In genomic region chr3:49799761-49800160, GRCh38 we compare ENCODE assay signal across 12 cellular contexts. TPM values are rescaled to one million over a fixed set of nuclear protein-coding genes. Genes with fewer than 3 reads are reported as not detected.
DNase-seq lines count a peak whose midpoint lies in the region; ATAC-seq and TF ChIP-seq lines count a peak whose summit lies in the region.
"Had no signal": no experiment of that assay in that cellular context is flagged by ENCODE, and none has a peak within 500 bp of the region (broad histone marks: within the 10 kb centered on the region; RNA-seq: fewer than 3 reads in every experiment).

Gene CDHR4, minus strand, starts transcription at chr3:49799873. Its CDS starts 61 bp downstream, at chr3:49799812.

- no peak for TF ChIP-seq CTCF in epithelial cell of esophagus (IDR thresholded peaks at IDR 0.05; ENCODE audit: insufficient read depth, low read depth, low read length, missing control alignments)
- no peak for TF ChIP-seq CTCF in psoas muscle (IDR thresholded peaks at IDR 0.05)
- TF ChIP-seq CTCF in nephron progenitor cell (IDR thresholded peaks at IDR 0.05) = no peak

- H3K4me3 ChIP-seq in epithelial cell of esophagus (ENCODE audit: low read length) (no peak within 1 kb of the TSS), psoas muscle (no peak within 1 kb of the TSS)
- H3K4me3 ChIP-seq: upper lobe of left lung had no signal

- no peak within 1 kb of the TSS for H3K27ac Mint-ChIP-seq in nephron progenitor cell
- H3K27ac Mint-ChIP-seq: activated T-helper 1 cell treated with anti-CD3 and anti-CD28 coated beads, Interleukin-12 subunit alpha, Interleukin-12 subunit beta, Interleukin-2, Interleukin-4 antibody, amounts not matched to agents 30 ng/mL and 10 ng/mL and 1 ng/mL, durations not matched to agents 14 hours and 24 hours and 36 hours had no signal

- H3K4me3 Mint-ChIP-seq in nephron progenitor cell = no peak within 1 kb of the TSS
- H3K4me3 Mint-ChIP-seq: activated T-helper 1 cell treated with anti-CD3 and anti-CD28 coated beads, Interleukin-12 subunit alpha, Interleukin-12 subunit beta, Interleukin-2, Interleukin-4 antibody, amounts not matched to agents 30 ng/mL and 10 ng/mL and 1 ng/mL, durations not matched to agents 14 hours and 24 hours and 36 hours had no signal

- intact Hi-C loops in psoas muscle (cut with DNase I) = loop anchor here (5.0 kb wide), 1 partner anchor 108 kb away; no protein-coding TSS in a partner anchor

- H3K36me3 ChIP-seq in psoas muscle (ENCODE audit: insufficient read depth in 1 of 2, low read depth in 1 of 2) = peaks cover 0 to 5% of the 10 kb centered on the region in 2 donors
- H3K36me3 ChIP-seq: neutrophil, upper lobe of left lung had no signal

- no peaks in the 10 kb centered on the region for H3K27me3 ChIP-seq in psoas muscle (ENCODE audit: insufficient read depth in 3 of 3, low read length in 2 of 3)
- H3K27me3 ChIP-seq: upper lobe of left lung had no signal

- ATAC-seq in psoas muscle = no peak

- WGBS in psoas muscle, 3 donors = 50 to 58% (median 54%) methylated on average over 4 of the region's 4 CpGs

- peaks cover 33% of the 10 kb centered on the region for H3K27me3 Mint-ChIP-seq in nephron progenitor cell (ENCODE audit: low read depth, poor library complexity)

- H3K4me1 Mint-ChIP-seq in nephron progenitor cell = peaks cover 33% of the 10 kb centered on the region

- H3K9me3 Mint-ChIP-seq in nephron progenitor cell = no peaks in the 10 kb centered on the region
- H3K9me3 Mint-ChIP-seq: activated T-helper 1 cell treated with anti-CD3 and anti-CD28 coated beads, Interleukin-12 subunit alpha, Interleukin-12 subunit beta, Interleukin-2, Interleukin-4 antibody, amounts not matched to agents 30 ng/mL and 10 ng/mL and 1 ng/mL, durations not matched to agents 14 hours and 24 hours and 36 hours had no signal

- H3K4me1 ChIP-seq in psoas muscle = peaks cover 10% of the 10 kb centered on the region

- H3K27ac ChIP-seq in psoas muscle = no peak within 1 kb of the TSS
- H3K27ac ChIP-seq: neutrophil, upper lobe of left lung had no signal

- DNase-seq in GM03348 (ENCODE audit: low spot score) = peak; percentile 88
- peak; percentile 46 for DNase-seq in MV-4-11 (lab: John Stamatoyannopoulos, UW)
- DNase-seq in epithelial cell of esophagus (ENCODE audit: low read depth) = peak; percentile 88
- DNase-seq in psoas muscle = peak; percentile 45 to 67
- no peak for DNase-seq in cortex of kidney (lab: John Stamatoyannopoulos, UW)
- no peak for DNase-seq in NK-92 treated with Interleukin-12 subunit alpha and Interleukin-12 subunit beta, amount 100 ng/mL, for 24 hours (lab: John Stamatoyannopoulos, UW)
- no peak for DNase-seq in activated CD4-positive, alpha-beta T cell treated with anti-CD3 and anti-CD28 coated beads for 48 hours
- DNase-seq in nephron progenitor cell = no peak
- DNase-seq: NCI-H1105, upper lobe of left lung had no signal

- H3K9me3 ChIP-seq in psoas muscle = no peaks in the 10 kb centered on the region
- H3K9me3 ChIP-seq: neutrophil, upper lobe of left lung had no signal

- H3K36me3 Mint-ChIP-seq in nephron progenitor cell (ENCODE audit: low read depth) = no peaks in the 10 kb centered on the region

RNA-seq across cellular contexts. Expression of gene CDHR4, which starts in this region (rescaled TPM):
- not detected for total RNA-seq in psoas muscle
- under 1 TPM in 2 of 3 donors, not detected in 1; 0.03 to 0.28 TPM for polyA plus RNA-seq in psoas muscle
- total RNA-seq: activated T-helper 1 cell treated with anti-CD3 and anti-CD28 coated beads, Interleukin-12 subunit alpha, Interleukin-12 subunit beta, Interleukin-2, Interleukin-4 antibody, amounts not matched to agents 30 ng/mL and 10 ng/mL and 1 ng/mL, durations not matched to agents 14 hours and 24 hours and 36 hours had no signal

Comparison
In these comparisons a context has a peak if more than half of its experiments do, and no peak if none do; other contexts are left out.
1. Peak in DNase-seq in psoas muscle; RNA of the gene not detected or under 1 TPM.
2. DNase-seq: peak in GM03348 (single experiment), MV-4-11 (single experiment) and epithelial cell of esophagus (single experiment); none in cortex of kidney (single experiment), NK-92 treated with Interleukin-12 subunit alpha and Interleukin-12 subunit beta, amount 100 ng/mL, for 24 hours (single experiment), activated CD4-positive, alpha-beta T cell treated with anti-CD3 and anti-CD28 coated beads for 48 hours (single experiment) and nephron progenitor cell (single experiment).